Comparison of ENCODE assay signal across 8 cellular contexts in the genomic region with DNA sequence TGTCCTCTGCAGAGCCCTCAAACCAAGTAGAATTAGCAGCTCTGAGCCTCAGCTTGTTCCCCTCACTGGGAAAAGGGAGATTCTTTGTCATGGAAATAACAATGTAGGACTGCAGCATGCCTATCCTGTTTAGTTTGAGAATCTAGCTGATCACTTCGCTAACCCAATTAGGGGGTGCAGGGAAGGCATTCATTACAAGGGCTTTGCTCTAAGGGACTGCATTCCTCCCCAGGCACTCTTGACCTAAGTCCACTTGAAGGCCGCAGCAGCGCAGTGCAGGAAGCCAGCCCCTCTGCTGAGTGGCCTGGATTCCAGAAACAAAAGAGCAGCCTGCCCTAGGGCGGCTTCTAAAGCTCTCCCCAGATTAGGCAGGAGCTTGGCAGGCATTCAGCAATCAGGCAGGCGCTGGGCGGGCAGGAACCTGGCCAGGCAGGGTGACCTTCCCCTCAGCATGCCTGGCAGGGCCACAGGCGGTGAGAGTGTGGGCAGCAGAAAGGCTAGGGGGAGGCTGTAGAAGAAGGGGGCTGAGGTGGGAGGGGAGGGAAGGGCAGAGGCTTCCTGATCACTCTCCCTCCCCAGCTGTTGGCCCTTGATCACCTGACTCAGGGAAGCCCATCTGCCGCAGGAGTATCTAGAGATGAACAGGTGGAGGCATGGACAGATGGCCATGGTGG. TPM values are rescaled to one million over a fixed set of nuclear protein-coding genes. Genes with fewer than 3 reads are reported as not detected.
DNase-seq lines count a peak whose midpoint lies in the region; ATAC-seq and TF ChIP-seq lines count a peak whose summit lies in the region.

No MANE protein-coding gene starts in this region.

- H3K9me3 ChIP-seq in RWPE2 (ENCODE audit: severe bottlenecking) = no peaks in the 10 kb centered on the region
- H3K9me3 ChIP-seq in ovary = no peaks in the 10 kb centered on the region

- no peak for TF ChIP-seq POLR2A in ovary (IDR thresholded peaks at IDR 0.05)

- H3K27me3 ChIP-seq in RWPE2 (ENCODE audit: insufficient read depth, poor library complexity, severe bottlenecking) = no peaks in the 10 kb centered on the region
- no peaks in the 10 kb centered on the region for H3K27me3 ChIP-seq in ovary

- H3K36me3 ChIP-seq in RWPE2 (ENCODE audit: low read depth) (peaks cover under 1% of the 10 kb centered on the region), ovary (no peaks in the 10 kb centered on the region)

- DNase-seq in EL (peak; percentile 57), RWPE2 (ENCODE audit: low spot score) (no peak), Right ventricle myocardium inferior (ENCODE audit: missing footprints) (peak; percentile 82), ovary (peak; percentile 45 to 81 (median 72)), DMS153 (lab: John Stamatoyannopoulos, UW) (no peak), kidney glomerular epithelial cell (lab: John Stamatoyannopoulos, UW) (no peak), GM20000 (ENCODE audit: low spot score) (no peak)

- H3K4me3 ChIP-seq in RWPE2 (ENCODE audit: severe bottlenecking) (no peak overlapping the region), ovary (no peak overlapping the region)

- intact Hi-C loops in Right ventricle myocardium inferior (cut with DNase I) (loop anchor here (2.0 kb wide), 1 partner anchor 19 kb away; no protein-coding TSS in a partner anchor), ovary (cut with DNase I) (no loop called here)

- TF ChIP-seq CTCF in RWPE2 (IDR thresholded peaks at IDR 0.05; ENCODE audit: poor library complexity, severe bottlenecking) = no peak
- TF ChIP-seq CTCF in ovary (IDR thresholded peaks at IDR 0.05) = no peak
- TF ChIP-seq CTCF in GM20000 (IDR thresholded peaks at IDR 0.05; ENCODE audit: extremely low read depth, missing control alignments) = no peak

- 3 to 6% (median 4%) methylated on average over 8 of the region's 8 CpGs for WGBS in ovary, 3 donors

- H3K27ac ChIP-seq in RWPE2 (ENCODE audit: poor library complexity, severe bottlenecking) = peak overlapping the region; percentile 93
- peak overlapping the region in 1 of 2 donors; percentile 31 for H3K27ac ChIP-seq in ovary

- peaks cover 54% of the 10 kb centered on the region for H3K4me1 ChIP-seq in RWPE2 (ENCODE audit: insufficient read depth, poor library complexity, severe bottlenecking)
- peaks cover 15% of the 10 kb centered on the region for H3K4me1 ChIP-seq in ovary (ENCODE audit: insufficient read depth)

- ATAC-seq in RWPE2 (ENCODE audit: low read depth) (peak; percentile 50), Right ventricle myocardium inferior (peak; percentile 95)
- no peak for ATAC-seq in activated CD4-positive, CD25-positive, alpha-beta regulatory T cell treated with anti-CD3 and anti-CD28 coated beads, Interleukin-2, amount 50 U/mL, for 24 hours

- TF ChIP-seq EP300 in ovary (IDR thresholded peaks at IDR 0.05) = no peak

RNA-seq across cellular contexts. Expression of gene CCNJL, which starts 24.8 kb away (rescaled TPM):
- 10.2 TPM for total RNA-seq in Right ventricle myocardium inferior
- 10 to 100 TPM in 2 of 7 donors, 1 to 10 TPM in 5; 3.8 to 11.8 (median 6.8) TPM for total RNA-seq in ovary
- 1 to 10 TPM; 3.4 to 4.7 TPM for polyA plus RNA-seq in ovary

RNA-seq across cellular contexts. Expression of gene FABP6, which starts 58.2 kb away (rescaled TPM):
- total RNA-seq in Right ventricle myocardium inferior (3.5 TPM), ovary (10 to 100 TPM in 1 of 7 donors, under 1 TPM in 2, not detected in 4; 0.83 to 10.6 (median 1.00) TPM)
- 1 to 10 TPM in 1 of 2 donors, not detected in 1; 4.5 TPM for polyA plus RNA-seq in ovary

Comparison
In these comparisons a context has a peak if more than half of its experiments do, and no peak if none do; other contexts are left out.
1. DNase-seq: peak in EL (single experiment), Right ventricle myocardium inferior (single experiment) and ovary (5 of 5); none in RWPE2 (single experiment), DMS153 (single experiment), kidney glomerular epithelial cell (single experiment) and GM20000 (single experiment).
2. ATAC-seq: peak in RWPE2 (single experiment) and Right ventricle myocardium inferior (single experiment); none in activated CD4-positive, CD25-positive, alpha-beta regulatory T cell treated with anti-CD3 and anti-CD28 coated beads, Interleukin-2, amount 50 U/mL, for 24 hours (0 of 2).